1 cellular context compared by ENCODE assay signal in the genomic region with DNA sequence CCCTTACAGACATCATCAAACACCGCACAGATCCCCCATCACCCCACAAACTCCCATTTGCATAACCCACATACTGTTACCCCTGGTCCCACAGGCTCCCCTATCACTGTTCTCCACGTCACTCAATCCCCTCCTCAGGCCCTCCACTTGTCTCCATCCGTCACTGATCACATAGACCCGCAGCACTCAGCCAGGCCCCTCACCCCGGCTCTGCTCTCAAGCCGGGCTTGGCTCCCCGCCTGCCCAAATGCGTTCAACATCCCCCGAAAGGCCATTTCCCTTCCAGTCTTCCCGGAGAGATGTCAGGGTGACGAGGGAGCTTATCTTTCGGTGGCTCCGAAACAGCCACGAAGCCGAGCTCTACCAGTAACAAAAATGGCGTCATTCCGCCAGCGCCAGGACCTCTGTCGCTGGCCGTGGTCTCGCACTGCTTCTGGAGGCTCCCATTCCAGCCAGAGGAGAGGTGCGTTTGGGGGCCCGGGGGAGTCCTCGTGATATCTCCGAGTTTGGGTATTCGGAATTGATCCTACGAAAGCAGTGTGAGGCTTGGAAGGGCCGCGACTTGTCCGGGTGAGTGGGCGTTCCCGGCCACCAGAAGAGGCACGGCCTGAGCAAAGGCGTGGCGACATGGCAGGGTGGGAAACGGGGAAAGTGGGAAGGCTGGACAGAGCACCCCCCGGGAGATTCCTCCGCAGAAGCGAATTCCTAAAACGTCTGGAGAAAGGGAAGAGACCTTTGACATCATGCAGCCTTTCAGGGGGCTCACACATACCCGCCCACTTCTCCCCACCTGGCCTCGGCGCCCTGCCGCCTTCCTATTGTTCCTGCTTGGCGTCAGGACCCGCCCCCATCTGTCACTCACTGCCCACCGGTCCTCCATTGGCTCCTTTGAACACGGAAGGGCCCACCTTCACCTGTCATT.
A peak's percentile ranks its signal among the peaks of the same experiment; 100 is the strongest.
TF ChIP-seq lines count a peak whose summit lies in the region.

Gene ZNF630, minus strand, starts transcription at position 577 of the 922 bp plus-strand sequence. CDS start 4,754 bp downstream, outside the sequence.

TF ChIP-seq in GM23338, 12 proteins besides CTCF, POLR2A, EP300 and RAD21 (continued from another document):
- TF ChIP-seq ZNF462 (CRISPR knock-in tag; IDR thresholded peaks at IDR 0.05) (no peak), NANOG (IDR thresholded peaks at IDR 0.05; ENCODE audit: borderline replicate concordance) (no peak), CREB1 (CRISPR knock-in tag; IDR thresholded peaks at IDR 0.05; ENCODE audit: low read depth) (0 out of 2 replicates have a peak, but pooled peaks have one; percentile 43), ZNF114 (CRISPR knock-in tag; IDR thresholded peaks at IDR 0.05) (no peak), ZNF331 (CRISPR knock-in tag; IDR thresholded peaks at IDR 0.05; ENCODE audit: low read depth) (no peak), EZH2phosphoT487 (IDR thresholded peaks at IDR 0.05; ENCODE audit: unreplicated experiment) (no peak), JUNB (IDR thresholded peaks at IDR 0.05; ENCODE audit: unreplicated experiment) (no peak)
